Comparison of ENCODE assay signal across 8 cellular contexts in the genomic region with DNA sequence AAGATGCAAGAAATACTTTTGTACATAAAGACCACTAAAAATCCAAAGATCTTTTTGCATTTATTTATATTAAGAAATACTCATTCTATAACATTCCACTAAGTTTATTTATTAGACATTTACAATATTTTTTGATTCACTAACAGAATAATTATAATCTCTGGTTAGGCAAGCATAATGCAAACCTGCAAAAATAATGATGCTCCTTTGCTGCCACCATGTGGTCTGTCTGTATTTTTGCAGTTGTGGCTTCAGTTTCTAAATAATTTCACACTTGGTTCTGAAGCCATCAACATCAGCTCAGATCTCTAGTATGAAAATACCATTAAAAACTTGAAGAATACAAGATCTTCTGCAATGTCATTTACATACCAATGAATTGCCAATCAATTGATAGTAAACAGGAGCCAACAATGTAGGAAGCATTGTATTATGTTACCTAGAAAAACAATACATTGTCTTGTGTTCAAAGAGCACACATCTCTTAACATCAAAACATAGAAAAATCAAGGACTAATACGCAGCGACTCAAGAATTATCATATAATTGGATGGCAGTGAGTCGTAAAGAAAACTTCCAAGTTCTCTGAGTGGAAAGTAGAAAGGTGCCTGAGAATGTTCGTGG. TPM values are rescaled to one million over a fixed set of nuclear protein-coding genes. Genes with fewer than 3 reads are reported as not detected.
DNase-seq lines count a peak whose midpoint lies in the region; ATAC-seq, FAIRE-seq and TF ChIP-seq lines count a peak whose summit lies in the region.

No MANE protein-coding gene starts in this region.

- peaks cover 1% of the 10 kb centered on the region for H3K36me3 Mint-ChIP-seq in osteocyte (ENCODE audit: unreplicated experiment)

- peak; percentile 44 for DNase-seq in AG09319 (ENCODE audit: extremely low read depth, low read depth)
- DNase-seq in GM12892 (ENCODE audit: insufficient read length): no peak
- peak; percentile 10 for DNase-seq in NCI-H2196 treated with DMSO at 0.1 percent for 48 hours (lab: John Stamatoyannopoulos, UW; ENCODE audit: unreplicated experiment)
- DNase-seq in activated CD4-positive, alpha-beta T cell treated with anti-CD3 and anti-CD28 coated beads, Interleukin-2, amount 50 U/mL, for 1 hour: peak; percentile 43
- DNase-seq in fibroblast of pulmonary artery (ENCODE audit: low read depth): peak; percentile 85
- no peak for DNase-seq in osteocyte (ENCODE audit: extremely low spot score, unreplicated experiment)

- H3K4me3 Mint-ChIP-seq in osteocyte (ENCODE audit: unreplicated experiment): peak overlapping the region; percentile 5

- no peaks in the 10 kb centered on the region for H3K27me3 Mint-ChIP-seq in osteocyte (ENCODE audit: unreplicated experiment)

- peak; percentile 89 for ATAC-seq in HG02884 (IDR thresholded peaks at IDR 0.05; ENCODE audit: unreplicated experiment)
- ATAC-seq in HG03439 (IDR thresholded peaks at IDR 0.05; ENCODE audit: unreplicated experiment): no peak

- TF ChIP-seq POLR2A in GM12892 (IDR thresholded peaks at IDR 0.05; ENCODE audit: low read depth, low read length): no peak

- peaks cover 56% of the 10 kb centered on the region for H3K4me1 Mint-ChIP-seq in osteocyte (ENCODE audit: unreplicated experiment)

- H3K27ac Mint-ChIP-seq in osteocyte (ENCODE audit: unreplicated experiment): peak overlapping the region; percentile 95

- H3K4me3 ChIP-seq in fibroblast of pulmonary artery (replicated peaks; ENCODE audit: low read depth, low read length): no peak overlapping the region

- no peaks in the 10 kb centered on the region for H3K9me3 Mint-ChIP-seq in osteocyte (ENCODE audit: unreplicated experiment)

- FAIRE-seq in GM12892 (lab: Jason Lieb, UNC): peak; percentile 40

- peak; percentile 57 for TF ChIP-seq CTCF in AG09319 (IDR thresholded peaks at IDR 0.05; ENCODE audit: low read depth, low read length)
- peak; percentile 63 for TF ChIP-seq CTCF in fibroblast of pulmonary artery (IDR thresholded peaks at IDR 0.05; ENCODE audit: low read length, missing control alignments)
- peak; percentile 78 for TF ChIP-seq CTCF in osteocyte (IDR thresholded peaks at IDR 0.05)

RNA-seq across cellular contexts. Expression of gene WDR75, which starts 28.8 kb away (rescaled TPM):
- 55.8 TPM for polyA plus RNA-seq in GM12892 (2012; ENCODE audit: missing spikeins)
- 38.8 and 41.0 TPM in 2 replicates for total RNA-seq in osteocyte

Comparison
In these comparisons a context has a peak if more than half of its experiments do, and no peak if none do; other contexts are left out.
1. DNase-seq: peak in AG09319 (single experiment), NCI-H2196 treated with DMSO at 0.1 percent for 48 hours (single experiment), activated CD4-positive, alpha-beta T cell treated with anti-CD3 and anti-CD28 coated beads, Interleukin-2, amount 50 U/mL, for 1 hour (single experiment) and fibroblast of pulmonary artery (single experiment); none in GM12892 (single experiment) and osteocyte (single experiment).
2. Peak in every context shown above with its lines, with median percentiles within 50 percentile points of each other: CTCF ChIP-seq.